ENCODE assay signal across 8 cellular contexts in the genomic region with DNA sequence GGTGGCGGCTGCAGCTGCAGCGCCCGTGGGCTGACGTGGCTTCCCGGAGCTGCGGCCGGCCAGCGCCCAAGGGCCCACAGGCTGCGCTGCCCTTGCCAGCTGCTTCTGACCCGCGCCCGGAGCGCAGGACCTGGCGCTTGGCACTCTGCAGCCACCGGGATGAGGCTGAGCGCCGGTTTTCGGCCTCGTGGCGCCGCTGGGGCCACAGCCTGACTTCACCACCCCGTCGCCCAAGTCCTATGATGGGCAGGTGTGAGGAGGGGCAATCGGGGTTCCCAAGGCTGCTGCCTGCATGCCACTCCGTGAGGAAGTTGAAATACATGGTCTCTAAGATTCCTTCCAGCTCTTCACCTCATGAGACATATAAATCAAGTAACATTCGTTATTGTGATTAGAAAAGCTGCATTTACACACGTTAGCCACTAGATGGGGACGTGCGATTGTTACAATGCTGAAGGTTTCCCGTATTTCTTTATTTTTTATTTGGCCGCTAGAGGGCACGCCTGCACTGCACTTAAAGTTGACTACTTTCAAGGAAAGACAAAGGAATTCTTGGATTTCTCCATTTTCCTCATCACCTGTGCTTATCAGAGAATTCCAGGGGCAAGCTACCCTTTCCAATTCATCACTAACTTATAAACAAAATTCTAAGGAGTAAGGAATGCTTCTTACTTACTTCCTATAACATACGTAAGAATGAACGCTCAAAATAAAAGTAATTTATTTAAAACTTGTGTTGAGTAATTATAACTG. TPM values are rescaled to one million over a fixed set of nuclear protein-coding genes. Genes with fewer than 3 reads are reported as not detected.
DNase-seq lines count a peak whose midpoint lies in the region; ATAC-seq lines count a peak whose summit lies in the region.
"Not testable (repeated sequence)": the region's sequence is repeated elsewhere in the genome, so short reads cannot be mapped to it uniquely, and the experiment has no call there.

No MANE protein-coding gene starts in this region.

- peak; percentile 31 for ATAC-seq in GM19025 (IDR thresholded peaks at IDR 0.05; ENCODE audit: low read depth, unreplicated experiment)
- peak; percentile 55 for ATAC-seq in HG03135 (IDR thresholded peaks at IDR 0.05; ENCODE audit: unreplicated experiment)
- peak; percentile 52 for ATAC-seq in memory B cell (ENCODE audit: low read depth)

- H3K27ac ChIP-seq in SJSA1 = not testable (repeated sequence)

- H3K36me3 Mint-ChIP-seq in memory B cell = not testable (repeated sequence)

- peaks cover 11% of the 10 kb centered on the region for H3K27me3 Mint-ChIP-seq in memory B cell

- not testable (repeated sequence) for H3K4me1 Mint-ChIP-seq in memory B cell

- DNase-seq in AG20443 (ENCODE audit: low spot score) (peak; percentile 16), SJSA1 (ENCODE audit: low read depth in 1 of 2, low spot score in 2 of 2) (peak; percentile 70 to 78), fibroblast of gingiva (ENCODE audit: low read depth) (peak; percentile 43), memory B cell (ENCODE audit: low spot score in 2 of 2) (peak; percentile 54 to 68)
- peak; percentile 40 for DNase-seq in activated naive CD4-positive, alpha-beta T cell treated with anti-CD3 and anti-CD28 coated beads, Interleukin-2, amount 50 U/mL, for 16 hours
- DNase-seq in stimulated activated CD4-positive, alpha-beta T cell treated with anti-CD3 and anti-CD28 coated beads, Interleukin-2, amount 100 ng/mL, for 24 hours = peak; percentile 43 to 63

- H3K27ac Mint-ChIP-seq in memory B cell = peak overlapping the region; percentile 97

- peak overlapping the region; percentile 95 for H3K4me3 Mint-ChIP-seq in memory B cell

- H3K9me3 ChIP-seq in SJSA1 (replicated peaks) = not testable (repeated sequence)

- not testable (repeated sequence) for H3K9me3 Mint-ChIP-seq in memory B cell

- H3K27me3 ChIP-seq in SJSA1 (replicated peaks) = not testable (repeated sequence)

- not testable (repeated sequence) for H3K36me3 ChIP-seq in SJSA1

- H3K4me1 ChIP-seq in SJSA1 (replicated peaks) = not testable (repeated sequence)

- peak overlapping the region; percentile 41 for H3K4me3 ChIP-seq in SJSA1

RNA-seq across cellular contexts. Expression of a gene that starts 1.1 kb away (rescaled TPM):
- total RNA-seq in SJSA1 (2014; rRNA removed; shearing (Covaris generic)) = 12.0 and 22.4 TPM in 2 replicates

RNA-seq across cellular contexts. Expression of a gene that starts 42.0 kb away (rescaled TPM):
- not detected in 2 replicates for total RNA-seq in SJSA1 (2014; rRNA removed; shearing (Covaris generic))

Comparison
In these comparisons a context has a peak if more than half of its experiments do, and no peak if none do; other contexts are left out.
1. DNase-seq: peak in every context shown above with its lines; median percentile 74 in SJSA1; 61 in memory B cell; 53 in stimulated activated CD4-positive, alpha-beta T cell treated with anti-CD3 and anti-CD28 coated beads, Interleukin-2, amount 100 ng/mL, for 24 hours; 43 in fibroblast of gingiva; 40 in activated naive CD4-positive, alpha-beta T cell treated with anti-CD3 and anti-CD28 coated beads, Interleukin-2, amount 50 U/mL, for 16 hours; 16 in AG20443.